Comparison of ENCODE assay signal across 1 cellular context in the genomic region with DNA sequence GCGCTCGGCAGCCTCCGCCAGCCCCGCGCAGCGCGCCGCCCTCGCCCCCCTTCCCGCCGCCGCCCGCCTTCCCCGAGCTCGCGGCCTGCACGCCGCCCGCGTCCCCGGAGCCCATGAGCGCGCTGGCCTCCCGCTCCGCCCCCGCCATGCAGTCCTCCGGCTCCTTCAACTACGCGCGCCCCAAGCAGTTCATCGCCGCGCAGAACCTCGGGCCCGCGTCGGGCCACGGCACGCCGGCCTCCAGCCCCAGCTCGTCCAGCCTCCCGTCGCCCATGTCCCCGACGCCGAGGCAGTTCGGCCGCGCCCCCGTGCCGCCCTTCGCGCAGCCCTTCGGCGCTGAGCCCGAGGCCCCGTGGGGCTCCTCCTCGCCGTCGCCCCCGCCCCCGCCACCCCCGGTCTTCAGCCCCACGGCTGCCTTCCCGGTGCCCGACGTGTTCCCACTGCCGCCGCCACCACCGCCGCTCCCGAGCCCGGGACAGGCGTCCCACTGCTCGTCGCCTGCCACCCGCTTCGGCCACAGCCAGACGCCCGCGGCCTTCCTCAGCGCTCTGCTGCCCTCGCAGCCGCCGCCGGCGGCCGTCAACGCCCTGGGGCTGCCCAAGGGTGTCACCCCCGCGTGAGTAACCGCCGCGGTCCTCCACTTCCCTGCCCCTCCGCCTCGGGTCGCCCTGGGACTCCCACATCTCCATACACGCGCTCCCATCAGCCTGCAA.
TF ChIP-seq lines count a peak whose summit lies in the region.

No MANE protein-coding gene starts in this region.

TF ChIP-seq in GM12878, 131 proteins besides CTCF, POLR2A, EP300 and RAD21 (continued from another document):
- TF ChIP-seq, protein P1, sequence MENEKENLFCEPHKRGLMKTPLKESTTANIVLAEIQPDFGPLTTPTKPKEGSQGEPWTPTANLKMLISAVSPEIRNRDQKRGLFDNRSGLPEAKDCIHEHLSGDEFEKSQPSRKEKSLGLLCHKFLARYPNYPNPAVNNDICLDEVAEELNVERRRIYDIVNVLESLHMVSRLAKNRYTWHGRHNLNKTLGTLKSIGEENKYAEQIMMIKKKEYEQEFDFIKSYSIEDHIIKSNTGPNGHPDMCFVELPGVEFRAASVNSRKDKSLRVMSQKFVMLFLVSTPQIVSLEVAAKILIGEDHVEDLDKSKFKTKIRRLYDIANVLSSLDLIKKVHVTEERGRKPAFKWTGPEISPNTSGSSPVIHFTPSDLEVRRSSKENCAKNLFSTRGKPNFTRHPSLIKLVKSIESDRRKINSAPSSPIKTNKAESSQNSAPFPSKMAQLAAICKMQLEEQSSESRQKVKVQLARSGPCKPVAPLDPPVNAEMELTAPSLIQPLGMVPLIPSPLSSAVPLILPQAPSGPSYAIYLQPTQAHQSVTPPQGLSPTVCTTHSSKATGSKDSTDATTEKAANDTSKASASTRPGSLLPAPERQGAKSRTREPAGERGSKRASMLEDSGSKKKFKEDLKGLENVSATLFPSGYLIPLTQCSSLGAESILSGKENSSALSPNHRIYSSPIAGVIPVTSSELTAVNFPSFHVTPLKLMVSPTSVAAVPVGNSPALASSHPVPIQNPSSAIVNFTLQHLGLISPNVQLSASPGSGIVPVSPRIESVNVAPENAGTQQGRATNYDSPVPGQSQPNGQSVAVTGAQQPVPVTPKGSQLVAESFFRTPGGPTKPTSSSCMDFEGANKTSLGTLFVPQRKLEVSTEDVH (IDR thresholded peaks at IDR 0.05; ENCODE audit: low read depth, partially characterized antibody), result no peak
- TF ChIP-seq, protein P2, sequence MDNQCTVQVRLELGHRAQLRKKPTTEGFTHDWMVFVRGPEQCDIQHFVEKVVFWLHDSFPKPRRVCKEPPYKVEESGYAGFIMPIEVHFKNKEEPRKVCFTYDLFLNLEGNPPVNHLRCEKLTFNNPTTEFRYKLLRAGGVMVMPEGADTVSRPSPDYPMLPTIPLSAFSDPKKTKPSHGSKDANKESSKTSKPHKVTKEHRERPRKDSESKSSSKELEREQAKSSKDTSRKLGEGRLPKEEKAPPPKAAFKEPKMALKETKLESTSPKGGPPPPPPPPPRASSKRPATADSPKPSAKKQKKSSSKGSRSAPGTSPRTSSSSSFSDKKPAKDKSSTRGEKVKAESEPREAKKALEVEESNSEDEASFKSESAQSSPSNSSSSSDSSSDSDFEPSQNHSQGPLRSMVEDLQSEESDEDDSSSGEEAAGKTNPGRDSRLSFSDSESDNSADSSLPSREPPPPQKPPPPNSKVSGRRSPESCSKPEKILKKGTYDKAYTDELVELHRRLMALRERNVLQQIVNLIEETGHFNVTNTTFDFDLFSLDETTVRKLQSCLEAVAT (IDR thresholded peaks at IDR 0.05), result no peak
